In genomic region chr2:230796280-230796862, GRCh38 we compare ENCODE assay signal across 10 cellular contexts.
DNase-seq lines count a peak whose midpoint lies in the region; ATAC-seq, FAIRE-seq and TF ChIP-seq lines count a peak whose summit lies in the region.
"Had no signal": no experiment of that assay in that cellular context is flagged by ENCODE, and none has a peak within 500 bp of the region (broad histone marks: within the 10 kb centered on the region; RNA-seq: fewer than 3 reads in every experiment).

No MANE protein-coding gene starts in this region.

- peak; percentile 70 for FAIRE-seq in keratinocyte (lab: Jason Lieb, UNC)
- FAIRE-seq: pancreas had no signal

- peaks cover 17% of the 10 kb centered on the region for H3K9me3 Mint-ChIP-seq in activated naive CD4-positive, alpha-beta T cell treated with anti-CD3 and anti-CD28 coated beads, Interleukin-2, amount 10 ng/mL, durations not matched to agents 7 days and 5 days
- peaks cover 6% of the 10 kb centered on the region for H3K9me3 Mint-ChIP-seq in activated T-helper 1 cell treated with anti-CD3 and anti-CD28 coated beads, Interleukin-12 subunit alpha, Interleukin-12 subunit beta, Interleukin-2, Interleukin-4 antibody, amounts not matched to agents 30 ng/mL and 10 ng/mL and 1 ng/mL, durations not matched to agents 14 hours and 24 hours and 36 hours

- peak overlapping the region; percentile 72 for H3K27ac Mint-ChIP-seq in activated naive CD4-positive, alpha-beta T cell treated with anti-CD3 and anti-CD28 coated beads, Interleukin-2, amount 10 ng/mL, durations not matched to agents 7 days and 5 days
- H3K27ac Mint-ChIP-seq in activated T-helper 1 cell treated with anti-CD3 and anti-CD28 coated beads, Interleukin-12 subunit alpha, Interleukin-12 subunit beta, Interleukin-2, Interleukin-4 antibody, amounts not matched to agents 30 ng/mL and 10 ng/mL and 1 ng/mL, durations not matched to agents 14 hours and 24 hours and 36 hours, result no peak overlapping the region

- peak overlapping the region; percentile 16 for H3K9ac ChIP-seq in keratinocyte (ENCODE audit: control insufficient read depth, extremely low read depth, insufficient read depth, low read length)

- no peaks in the 10 kb centered on the region for H4K20me1 ChIP-seq in keratinocyte (ENCODE audit: control insufficient read depth, extremely low read depth, insufficient read depth, low read length)

- no peaks in the 10 kb centered on the region for H3K9me1 ChIP-seq in keratinocyte (ENCODE audit: control insufficient read depth, extremely low read depth, insufficient read depth, low read length)

- peaks cover 62% of the 10 kb centered on the region for H3K36me3 Mint-ChIP-seq in activated naive CD4-positive, alpha-beta T cell treated with anti-CD3 and anti-CD28 coated beads, Interleukin-2, amount 10 ng/mL, durations not matched to agents 7 days and 5 days
- H3K36me3 Mint-ChIP-seq in activated T-helper 1 cell treated with anti-CD3 and anti-CD28 coated beads, Interleukin-12 subunit alpha, Interleukin-12 subunit beta, Interleukin-2, Interleukin-4 antibody, amounts not matched to agents 30 ng/mL and 10 ng/mL and 1 ng/mL, durations not matched to agents 14 hours and 24 hours and 36 hours (ENCODE audit: low read depth), result peaks cover 46% of the 10 kb centered on the region

- H3K4me3 Mint-ChIP-seq in activated naive CD4-positive, alpha-beta T cell treated with anti-CD3 and anti-CD28 coated beads, Interleukin-2, amount 10 ng/mL, durations not matched to agents 7 days and 5 days, result no peak overlapping the region
- H3K4me3 Mint-ChIP-seq in activated T-helper 1 cell treated with anti-CD3 and anti-CD28 coated beads, Interleukin-12 subunit alpha, Interleukin-12 subunit beta, Interleukin-2, Interleukin-4 antibody, amounts not matched to agents 30 ng/mL and 10 ng/mL and 1 ng/mL, durations not matched to agents 14 hours and 24 hours and 36 hours, result peak overlapping the region; percentile 28

- H3K4me3 ChIP-seq in keratinocyte (ENCODE audit: control insufficient read depth in 2 of 3, extremely low read depth in 1 of 3, insufficient read depth in 2 of 3, low read depth in 1 of 3, low read length in 3 of 3) (no peak overlapping the region), urinary bladder (ENCODE audit: low read depth, low read length) (no peak overlapping the region)
- H3K4me3 ChIP-seq: pancreas had no signal

- H3K4me1 Mint-ChIP-seq in activated naive CD4-positive, alpha-beta T cell treated with anti-CD3 and anti-CD28 coated beads, Interleukin-2, amount 10 ng/mL, durations not matched to agents 7 days and 5 days, result peaks cover 38% of the 10 kb centered on the region
- peaks cover 36% of the 10 kb centered on the region for H3K4me1 Mint-ChIP-seq in activated T-helper 1 cell treated with anti-CD3 and anti-CD28 coated beads, Interleukin-12 subunit alpha, Interleukin-12 subunit beta, Interleukin-2, Interleukin-4 antibody, amounts not matched to agents 30 ng/mL and 10 ng/mL and 1 ng/mL, durations not matched to agents 14 hours and 24 hours and 36 hours (ENCODE audit: low read depth)

- 53% methylated on average over 4 of the region's 4 CpGs for WGBS in urinary bladder

- peaks cover 59% of the 10 kb centered on the region for H3K79me2 ChIP-seq in keratinocyte (ENCODE audit: control insufficient read depth, insufficient read depth, low read length)

- peak overlapping the region; percentile 25 for H3K4me2 ChIP-seq in keratinocyte (ENCODE audit: control insufficient read depth, extremely low read depth, insufficient read depth, low read depth, low read length)

- H3K27ac ChIP-seq in keratinocyte (ENCODE audit: control insufficient read depth, insufficient read depth, low read length) (peak overlapping the region; percentile 97), urinary bladder (ENCODE audit: low read depth) (peak overlapping the region; percentile 76)
- H3K27ac ChIP-seq: pancreas had no signal

- H3K36me3 ChIP-seq in keratinocyte (ENCODE audit: control insufficient read depth in 2 of 2, extremely low read depth in 1 of 2, insufficient read depth in 2 of 2, low read length in 2 of 2) (peaks cover 16 to 47% of the 10 kb centered on the region in 2 experiments), urinary bladder (ENCODE audit: insufficient read depth) (peaks cover 2% of the 10 kb centered on the region)

- dilution Hi-C loops in keratinocyte (cut with MboI; ENCODE audit: extremely low pct_ligation_motif_present, low sequenced_read_pairs), result no loop called here

- H3K4me1 ChIP-seq in keratinocyte (ENCODE audit: control insufficient read depth, extremely low read depth, insufficient read depth, low read length) (peaks cover 40% of the 10 kb centered on the region), urinary bladder (ENCODE audit: insufficient read depth) (peaks cover 2% of the 10 kb centered on the region)

- CTCF ChIA-PET in activated naive CD4-positive, alpha-beta T cell treated with anti-CD3 and anti-CD28 coated beads, Interleukin-2, amount 10 ng/mL, durations not matched to agents 7 days and 5 days (lab: Charles Lee), result interaction anchor here (0.8 to 2.4 kb wide), 3 partner anchors 9 to 52 kb away, joined by 3 to 17 read pairs (median 4); no protein-coding TSS in a partner anchor

- H3K27me3 ChIP-seq in keratinocyte (ENCODE audit: control insufficient read depth, extremely low read depth, insufficient read depth, low read length), result no peaks in the 10 kb centered on the region
- H3K27me3 ChIP-seq: pancreas had no signal

- no peaks in the 10 kb centered on the region for H3K27me3 Mint-ChIP-seq in activated naive CD4-positive, alpha-beta T cell treated with anti-CD3 and anti-CD28 coated beads, Interleukin-2, amount 10 ng/mL, durations not matched to agents 7 days and 5 days
- H3K27me3 Mint-ChIP-seq in activated T-helper 1 cell treated with anti-CD3 and anti-CD28 coated beads, Interleukin-12 subunit alpha, Interleukin-12 subunit beta, Interleukin-2, Interleukin-4 antibody, amounts not matched to agents 30 ng/mL and 10 ng/mL and 1 ng/mL, durations not matched to agents 14 hours and 24 hours and 36 hours (ENCODE audit: insufficient read depth), result peaks cover 2% of the 10 kb centered on the region

- H3K9me3 ChIP-seq in keratinocyte (ENCODE audit: control insufficient read depth, low read depth, low read length), result peaks cover 3% of the 10 kb centered on the region
- H3K9me3 ChIP-seq: pancreas had no signal

- no peak for ATAC-seq in GM19455 (IDR thresholded peaks at IDR 0.05; ENCODE audit: unreplicated experiment)
- ATAC-seq: pancreas had no signal

- no peak for TF ChIP-seq CTCF in keratinocyte (optimal IDR thresholded peaks at IDR 0.05 in 1 of 3, IDR thresholded peaks at IDR 0.05 in 1 of 3, conservative IDR thresholded peaks at IDR 0.05 in 1 of 3; ENCODE audit: extremely low read depth in 1 of 3, insufficient read depth in 2 of 3, low read length in 3 of 3)

- DNase-seq in activated naive CD4-positive, alpha-beta T cell treated with anti-CD3 and anti-CD28 coated beads, Interleukin-2, amount 10 ng/mL, durations not matched to agents 7 days and 5 days, result no peak
- no peak for DNase-seq in activated naive CD4-positive, alpha-beta T cell treated with Interleukin-2 at 50 U/mL for 16 hours
- DNase-seq in activated T-helper 1 cell treated with anti-CD3 and anti-CD28 coated beads, Interleukin-12 subunit alpha, Interleukin-12 subunit beta, Interleukin-2, Interleukin-4 antibody, amounts not matched to agents 30 ng/mL and 10 ng/mL and 1 ng/mL, durations not matched to agents 14 hours and 24 hours and 36 hours (ENCODE audit: low spot score), result no peak
- DNase-seq in keratinocyte (ENCODE audit: low read depth, low spot score), result no peak
- DNase-seq in SW480 (ENCODE audit: low spot score), result no peak
- no peak for DNase-seq in DMS 273 treated with DMSO at 0.1 percent for 48 hours (lab: John Stamatoyannopoulos, UW)
- DNase-seq: NCI-H1105, pancreas had no signal

- H2AFZ ChIP-seq in keratinocyte (ENCODE audit: control insufficient read depth, low read length), result no peak overlapping the region

- intact Hi-C loops in activated T-helper 1 cell treated with anti-CD3 and anti-CD28 coated beads, Interleukin-12 subunit alpha, Interleukin-12 subunit beta, Interleukin-2, Interleukin-4 antibody, amounts not matched to agents 30 ng/mL and 10 ng/mL and 1 ng/mL, durations not matched to agents 14 hours and 24 hours and 36 hours (cut with micrococcal nuclease), result loop anchor here (5.0 to 10.0 kb wide), 4 partner anchors 379 to 789 kb away; partner anchors contain the start of genes SP100 and SP140
